In the genomic region with DNA sequence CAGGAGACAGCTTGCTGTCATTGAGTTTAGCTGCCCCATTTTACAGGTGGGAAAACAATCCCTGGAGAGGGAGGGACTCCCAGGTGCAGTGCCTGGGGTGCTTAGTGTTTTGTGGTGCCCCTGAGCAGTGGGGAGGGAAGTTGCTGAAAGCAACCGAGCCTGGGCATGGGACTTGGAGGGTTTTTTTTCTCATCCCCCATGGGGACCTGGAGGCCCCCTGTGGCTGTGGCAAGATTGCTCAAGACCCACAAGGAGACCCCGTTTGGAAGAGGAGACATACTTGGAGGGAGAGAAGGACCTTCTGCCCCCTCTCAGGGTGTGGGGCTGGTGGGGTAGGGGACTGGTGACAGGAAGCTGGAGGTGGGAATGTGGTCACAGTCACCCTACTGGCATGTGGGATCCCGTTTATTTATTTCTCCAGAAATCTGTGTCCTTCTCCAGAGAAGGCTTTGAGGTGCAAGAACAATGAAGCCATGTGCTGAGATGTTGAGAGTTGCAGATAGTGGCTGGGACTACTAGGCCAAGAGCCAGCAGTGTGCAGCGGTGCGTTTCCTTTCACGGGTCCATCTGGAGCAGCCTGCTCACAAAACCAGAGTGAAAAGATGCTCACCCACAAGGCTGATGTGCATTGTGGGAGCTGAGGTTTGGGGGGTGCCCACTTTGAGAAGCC, we compare ENCODE assay signal across 8 cellular contexts. TPM values are rescaled to one million over a fixed set of nuclear protein-coding genes. Genes with fewer than 3 reads are reported as not detected.
A peak's percentile ranks its signal among the peaks of the same experiment; 100 is the strongest.
DNase-seq lines count a peak whose midpoint lies in the region; ATAC-seq, FAIRE-seq and TF ChIP-seq lines count a peak whose summit lies in the region.

No MANE protein-coding gene starts in this region.

- peaks cover 0 to 22% (median under 1%) of the 10 kb centered on the region in 11 experiments; a peak in 5 of 22 replicates for H3K36me3 ChIP-seq in BLaER1 treated with 17β-estradiol and CSF1 and Interleukin-3, amounts not matched to agents 10 nM and 100 nM
- H3K36me3 ChIP-seq in heart right ventricle (peaks cover 0 to 9% (median 0%) of the 10 kb centered on the region in 9 donors), aorta (ENCODE audit: control insufficient read depth in 1 of 2, insufficient read depth in 2 of 2, low read length in 1 of 2) (no peaks in the 10 kb centered on the region)

- no peak for FAIRE-seq in H54 (lab: Jason Lieb, UNC)

- no peaks in the 10 kb centered on the region for H3K9me3 Mint-ChIP-seq in activated T-cell treated with anti-CD3 and anti-CD28 coated beads, Interleukin-2, amount 50 U/mL, for 72 hours

- no peaks in the 10 kb centered on the region for H3K36me3 Mint-ChIP-seq in activated T-cell treated with anti-CD3 and anti-CD28 coated beads, Interleukin-2, amount 50 U/mL, for 72 hours (ENCODE audit: insufficient read depth in 2 of 2)

- H4K20me1 ChIP-seq in BLaER1 treated with 17β-estradiol and CSF1 and Interleukin-3, amounts not matched to agents 10 nM and 100 nM = peaks cover 77 to 100% (median 97%) of the 10 kb centered on the region in 11 experiments

- peak overlapping the region in 4 of 10 experiments; percentile 18 to 44 (median 28); a peak in 6 of 20 replicates for H3K4me3 ChIP-seq in BLaER1 treated with 17β-estradiol and CSF1 and Interleukin-3, amounts not matched to agents 10 nM and 100 nM
- no peak overlapping the region for H3K4me3 ChIP-seq in heart right ventricle
- H3K4me3 ChIP-seq in aorta (ENCODE audit: low read length in 2 of 2) = no peak overlapping the region

- H3K27me3 Mint-ChIP-seq in activated T-cell treated with anti-CD3 and anti-CD28 coated beads, Interleukin-2, amount 50 U/mL, for 72 hours (ENCODE audit: low read depth) = no peaks in the 10 kb centered on the region

- ATAC-seq in GM19438 (IDR thresholded peaks at IDR 0.05; ENCODE audit: low read depth, unreplicated experiment) (peak; percentile 50), heart right ventricle (peak in 2 of 8 donors; percentile 24 to 45), aorta (ENCODE audit: low FRiP score) (no peak)
- no peak for ATAC-seq in activated T-cell treated with anti-CD3 and anti-CD28 coated beads, Interleukin-2, amount 50 U/mL, for 72 hours (replicated peaks in 1 of 2)

- TF ChIP-seq CTCF in heart right ventricle (IDR thresholded peaks at IDR 0.05) = no peak

- H3K4me1 ChIP-seq in BLaER1 treated with 17β-estradiol and CSF1 and Interleukin-3, amounts not matched to agents 10 nM and 100 nM = peaks cover 99 to 100% (median 100%) of the 10 kb centered on the region in 10 experiments
- peaks cover 51 to 99% (median 95%) of the 10 kb centered on the region in 9 donors for H3K4me1 ChIP-seq in heart right ventricle
- H3K4me1 ChIP-seq in aorta (ENCODE audit: control insufficient read depth in 1 of 2, insufficient read depth in 2 of 2, low read length in 2 of 2) = no peaks in the 10 kb centered on the region

- TF ChIP-seq POLR2A in H54 (IDR thresholded peaks at IDR 0.05; ENCODE audit: low read depth, low read length) = no peak

- intact Hi-C loops in heart right ventricle (cut with DNase I) (no loop called here), aorta (cut with DNase I) (no loop called here)

- peaks cover 20% of the 10 kb centered on the region for H3K4me1 Mint-ChIP-seq in activated T-cell treated with anti-CD3 and anti-CD28 coated beads, Interleukin-2, amount 50 U/mL, for 72 hours (ENCODE audit: low read depth)

- no peaks in the 10 kb centered on the region for H3K9me3 ChIP-seq in BLaER1 treated with 17β-estradiol and CSF1 and Interleukin-3, amounts not matched to agents 10 nM and 100 nM (replicated peaks in 1 of 11)
- H3K9me3 ChIP-seq in heart right ventricle (no peaks in the 10 kb centered on the region), aorta (ENCODE audit: control insufficient read depth, low read length) (no peaks in the 10 kb centered on the region)

- WGBS in heart right ventricle, 2 donors = 16 to 18% methylated on average over 6 of the region's 6 CpGs
- 41 to 43% methylated on average over 6 of the region's 6 CpGs for WGBS in aorta, 2 donors

- H3K9ac ChIP-seq in BLaER1 treated with 17β-estradiol and CSF1 and Interleukin-3, amounts not matched to agents 10 nM and 100 nM = peak overlapping the region; percentile 5 to 61 (median 43); a peak in 15 of 22 replicates

- H3K4me3 Mint-ChIP-seq in activated T-cell treated with anti-CD3 and anti-CD28 coated beads, Interleukin-2, amount 50 U/mL, for 72 hours = no peak overlapping the region

- no peaks in the 10 kb centered on the region for H3K27me3 ChIP-seq in BLaER1 treated with 17β-estradiol and CSF1 and Interleukin-3, amounts not matched to agents 10 nM and 100 nM
- H3K27me3 ChIP-seq in heart right ventricle (no peaks in the 10 kb centered on the region), aorta (ENCODE audit: control insufficient read depth in 1 of 2, insufficient read depth in 2 of 2, low read length in 1 of 2) (no peaks in the 10 kb centered on the region)

- peak overlapping the region in 9 of 11 experiments; percentile 4 to 97 (median 60); a peak in 16 of 22 replicates for H3K27ac ChIP-seq in BLaER1 treated with 17β-estradiol and CSF1 and Interleukin-3, amounts not matched to agents 10 nM and 100 nM
- H3K27ac ChIP-seq in heart right ventricle = peak overlapping the region in 9 of 10 donors; percentile 2 to 67 (median 26)
- H3K27ac ChIP-seq in aorta (ENCODE audit: low read depth in 1 of 2, low read length in 2 of 2) = no peak overlapping the region

- H3K4me2 ChIP-seq in BLaER1 treated with 17β-estradiol and CSF1 and Interleukin-3, amounts not matched to agents 10 nM and 100 nM = peak overlapping the region; percentile 83 to 100 (median 97)

- DNase-seq in NCI-H2171 treated with DMSO at 0.1 percent for 48 hours (lab: John Stamatoyannopoulos, UW) = peak; percentile 74
- DNase-seq in heart right ventricle = no peak
- DNase-seq in aorta = no peak
- no peak for DNase-seq in iPS-NIHi11 (ENCODE audit: low spot score)
- no peak for DNase-seq in H54 (ENCODE audit: insufficient read length, low spot score)
- DNase-seq in activated T-cell treated with anti-CD3 and anti-CD28 coated beads, Interleukin-2, amount 50 U/mL, for 72 hours = no peak

- no peak overlapping the region for H3K27ac Mint-ChIP-seq in activated T-cell treated with anti-CD3 and anti-CD28 coated beads, Interleukin-2, amount 50 U/mL, for 72 hours

RNA-seq across cellular contexts. Expression of a gene that starts 21.5 kb away (rescaled TPM):
- total RNA-seq in heart right ventricle = 10 to 100 TPM; 40.4 to 61.5 (median 50.8) TPM
- 10 to 100 TPM; 24.2 to 26.8 TPM for polyA plus RNA-seq in heart right ventricle
- 10 to 100 TPM; 48.5 to 84.1 TPM for total RNA-seq in aorta
- 1 to 10 TPM; 7.8 to 8.0 TPM for polyA plus RNA-seq in aorta
- 10 to 100 TPM; 30.6 to 37.8 TPM for total RNA-seq in activated T-cell treated with anti-CD3 and anti-CD28 coated beads, Interleukin-2, amount 50 U/mL, for 72 hours

Comparison
In these comparisons a context has a peak if more than half of its experiments do, and no peak if none do; other contexts are left out.
1. H3K27ac ChIP-seq: peak in BLaER1 treated with 17β-estradiol and CSF1 and Interleukin-3, amounts not matched to agents 10 nM and 100 nM (9 of 11) and heart right ventricle (9 of 10); none in aorta (0 of 2).